32 cellular contexts compared by ENCODE assay signal in genomic region chr3:1017879-1018278, GRCh38.
"Had no signal": no experiment of that assay in that cellular context is flagged by ENCODE, and none has a peak within 500 bp of the region (broad histone marks: within the 10 kb centered on the region; RNA-seq: fewer than 3 reads in every experiment).

No MANE protein-coding gene starts in this region.

- ATAC-seq: activated naive CD4-positive, alpha-beta T cell treated with anti-CD3 and anti-CD28 coated beads, Interleukin-2, amount 50 U/mL, for 72 hours; activated naive CD8-positive, alpha-beta T cell treated with anti-CD3 and anti-CD28 coated beads, Interleukin-2, amount 50 U/mL, for 24 hours; activated T-cell treated with anti-CD3 and anti-CD28 coated beads, Interleukin-2, amount 50 U/mL, for 4 hours; activated T-cell treated with anti-CD3 and anti-CD28 coated beads, Interleukin-2, amount 50 U/mL, for 72 hours; activated T-helper 17 cell treated with anti-CD3 and anti-CD28 coated beads, Interleukin-2, amount 50 U/mL, for 72 hours; body of pancreas had no signal

- H3K4me3 ChIP-seq: adrenal gland, ascending aorta, body of pancreas, breast epithelium, cardiac muscle cell had no signal

- H3K36me3 ChIP-seq: adrenal gland, ascending aorta, brain microvascular endothelial cell, breast epithelium, cardiac muscle cell had no signal

- DNase-seq: activated effector memory CD4-positive, alpha-beta T cell treated with anti-CD3 and anti-CD28 coated beads, Interleukin-2, amount 50 U/mL, for 16 hours; activated effector memory CD4-positive, alpha-beta T cell treated with Interleukin-2 at 50 U/mL for 16 hours; activated gamma-delta T cell; activated gamma-delta T cell treated with Interleukin-2 at 50 U/mL for 16 hours; activated naive CD4-positive, alpha-beta T cell; activated naive CD4-positive, alpha-beta T cell treated with anti-CD3 and anti-CD28 coated beads for 36 hours; activated naive CD4-positive, alpha-beta T cell treated with anti-CD3 and anti-CD28 coated beads, Interleukin-2, amount 10 ng/mL, durations not matched to agents 7 days and 5 days; activated naive CD4-positive, alpha-beta T cell treated with anti-CD3 and anti-CD28 coated beads, Interleukin-2, amount 50 U/mL, for 16 hours; activated naive CD4-positive, alpha-beta T cell treated with Interleukin-2 at 50 U/mL for 16 hours; activated naive CD8-positive, alpha-beta T cell treated with anti-CD3 and anti-CD28 coated beads for 36 hours; activated naive CD8-positive, alpha-beta T cell treated with anti-CD3 and anti-CD28 coated beads, Interleukin-2, amount 10 ng/mL, durations not matched to agents 7 days and 5 days; activated naive CD8-positive, alpha-beta T cell treated with anti-CD3 and anti-CD28 coated beads, Interleukin-2, amount 50 U/mL, for 24 hours; activated T-cell treated with anti-CD3 and anti-CD28 coated beads, Interleukin-2, amount 50 U/mL, for 1 hour; activated T-cell treated with anti-CD3 and anti-CD28 coated beads, Interleukin-2, amount 50 U/mL, for 24 hours; activated T-cell treated with anti-CD3 and anti-CD28 coated beads, Interleukin-2, amount 50 U/mL, for 4 hours; activated T-cell treated with anti-CD3 and anti-CD28 coated beads, Interleukin-2, amount 50 U/mL, for 48 hours; activated T-cell treated with anti-CD3 and anti-CD28 coated beads, Interleukin-2, amount 50 U/mL, for 72 hours; adrenal gland; amniotic stem cell; amygdala; anterior cingulate cortex; aorta; body of pancreas; brain microvascular endothelial cell; caudate nucleus; central memory CD4-positive, alpha-beta T cell; cerebellar nuclear complex had no signal

- H3K4me1 ChIP-seq: adrenal gland, ascending aorta, body of pancreas, breast epithelium had no signal

- H3K27ac ChIP-seq: adrenal gland, ascending aorta, body of pancreas, brain microvascular endothelial cell, breast epithelium, cardiac muscle cell had no signal

- H3K9me3 ChIP-seq: adrenal gland, ascending aorta, body of pancreas, breast epithelium had no signal

- H3K27me3 ChIP-seq: adrenal gland, ascending aorta, body of pancreas, brain microvascular endothelial cell, breast epithelium, cardiac muscle cell had no signal
